ENCODE assay signal across 26 cellular contexts in the genomic region with DNA sequence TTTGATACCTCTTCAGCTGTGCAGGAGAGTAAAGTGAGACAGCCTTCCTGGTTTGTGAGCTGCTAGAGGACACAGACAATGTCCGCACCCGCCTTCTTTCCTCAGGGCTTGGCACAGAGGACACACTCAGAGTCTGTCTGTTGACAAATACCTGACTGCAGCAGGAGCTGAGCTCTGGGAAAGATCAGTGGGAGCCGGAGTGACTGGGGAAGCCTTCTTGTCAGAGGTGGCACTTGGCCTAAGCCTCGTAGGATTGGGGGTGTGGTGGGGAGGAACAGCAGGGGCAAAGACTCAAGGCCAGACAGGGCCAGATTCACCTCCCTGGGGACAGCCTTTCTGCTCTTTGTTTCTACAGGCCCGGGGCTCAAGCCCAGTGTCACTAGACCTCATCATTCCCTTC. TPM values are rescaled to one million over a fixed set of nuclear protein-coding genes. Genes with fewer than 3 reads are reported as not detected.
DNase-seq lines count a peak whose midpoint lies in the region; TF ChIP-seq lines count a peak whose summit lies in the region.
"Had no signal": no experiment of that assay in that cellular context is flagged by ENCODE, and none has a peak within 500 bp of the region (broad histone marks: within the 10 kb centered on the region; RNA-seq: fewer than 3 reads in every experiment).

No MANE protein-coding gene starts in this region.

- no peak overlapping the region for H3K4me3 Mint-ChIP-seq in glutamatergic neuron (ENCODE audit: unreplicated experiment)
- H3K4me3 Mint-ChIP-seq: activated CD4-positive, alpha-beta memory T cell treated with anti-CD3 and anti-CD28 coated beads, Interleukin-2, amount 10 ng/mL, durations not matched to agents 7 days and 5 days; activated T-cell treated with anti-CD3 and anti-CD28 coated beads, Interleukin-2, amount 50 U/mL, for 24 hours; memory B cell; T-helper 2 cell treated with Interferon-gamma antibody and Interleukin-4, amounts not matched to agents 5 μg/mL and 100 μg/mL, for 36 hours had no signal

- POLR2A ChIA-PET in RWPE1 (lab: Yijun Ruan, JAX; ENCODE audit: low non-redundant PET), result no interaction called here

- no peaks in the 10 kb centered on the region for H3K9me3 ChIP-seq in stomach
- H3K9me3 ChIP-seq: body of pancreas, colonic mucosa had no signal

- peaks cover 44 to 75% (median 63%) of the 10 kb centered on the region in 4 donors for H3K4me1 ChIP-seq in stomach

- 41 to 55% (median 45%) methylated on average over 5 of the region's 5 CpGs for WGBS in stomach, 5 donors

- DNase-seq in RWPE1 (ENCODE audit: low spot score) (no peak), glutamatergic neuron (no peak), stomach (no peak), NK-92 (lab: John Stamatoyannopoulos, UW; ENCODE audit: unreplicated experiment) (no peak), DMS79 treated with DMSO at 0.1 percent for 48 hours (lab: John Stamatoyannopoulos, UW) (no peak), NCI-H1930 (lab: John Stamatoyannopoulos, UW) (no peak)
- DNase-seq: activated CD4-positive, alpha-beta memory T cell treated with anti-CD3 and anti-CD28 coated beads, Interleukin-2, amount 10 ng/mL, durations not matched to agents 7 days and 5 days; activated CD4-positive, CD25-positive, alpha-beta regulatory T cell; activated naive CD4-positive, alpha-beta T cell treated with anti-CD3 and anti-CD28 coated beads, Interleukin-2, amount 50 U/mL, for 16 hours; activated T-cell treated with anti-CD3 and anti-CD28 coated beads, Interleukin-2, amount 50 U/mL, for 24 hours; colonic mucosa; hippocampal formation; islet precursor cell; natural killer cell; NCI-H1048; NCI-H2107; NCI-H748 treated with DMSO at 0.1 percent for 48 hours; stimulated activated CD4-positive, alpha-beta T cell treated with anti-CD3 and anti-CD28 coated beads, Interleukin-4, amount 100 ng/mL, for 1 hour had no signal

- peaks cover 20% of the 10 kb centered on the region for H3K4me1 Mint-ChIP-seq in glutamatergic neuron (ENCODE audit: low read depth, unreplicated experiment)

- TF ChIP-seq POLR2A in stomach (IDR thresholded peaks at IDR 0.05), result no peak

- intact Hi-C loops in stomach (cut with DNase I; ENCODE audit: low total_unique reads), result loop anchor here (10.0 kb wide), 1 partner anchor 69 kb away; the partner anchor contains the start of gene RPUSD3

- CTCF ChIA-PET in RWPE1 (lab: Yijun Ruan, JAX), result interaction anchor here (0.8 to 1.1 kb wide), 3 partner anchors 19 to 65 kb away, joined by 3 to 5 read pairs (median 3); no protein-coding TSS in a partner anchor

- peaks cover 0 to 29% (median 19%) of the 10 kb centered on the region in 4 donors for H3K36me3 ChIP-seq in stomach
- H3K36me3 ChIP-seq: colonic mucosa had no signal

- H3K9me3 Mint-ChIP-seq in glutamatergic neuron (ENCODE audit: unreplicated experiment), result peaks cover 15% of the 10 kb centered on the region
- H3K9me3 Mint-ChIP-seq: activated T-cell treated with anti-CD3 and anti-CD28 coated beads, Interleukin-2, amount 50 U/mL, for 24 hours; memory B cell; natural killer cell; T-helper 2 cell treated with Interferon-gamma antibody and Interleukin-4, amounts not matched to agents 5 μg/mL and 100 μg/mL, for 36 hours had no signal

- peak overlapping the region; percentile 59 for H3K27ac Mint-ChIP-seq in glutamatergic neuron (ENCODE audit: unreplicated experiment)
- H3K27ac Mint-ChIP-seq: activated CD4-positive, alpha-beta memory T cell treated with anti-CD3 and anti-CD28 coated beads, Interleukin-2, amount 10 ng/mL, durations not matched to agents 7 days and 5 days; activated T-cell treated with anti-CD3 and anti-CD28 coated beads, Interleukin-2, amount 50 U/mL, for 24 hours; memory B cell; natural killer cell; T-helper 2 cell treated with Interferon-gamma antibody and Interleukin-4, amounts not matched to agents 5 μg/mL and 100 μg/mL, for 36 hours had no signal

- TF ChIP-seq CTCF in C4-2B (conservative IDR thresholded peaks at IDR 0.05) (no peak), RWPE1 (conservative IDR thresholded peaks at IDR 0.05; ENCODE audit: low read depth) (no peak), glutamatergic neuron (IDR thresholded peaks at IDR 0.05; ENCODE audit: partially characterized antibody, unreplicated experiment) (no peak), stomach (IDR thresholded peaks at IDR 0.05) (no peak)

- H3K27me3 Mint-ChIP-seq in glutamatergic neuron (ENCODE audit: unreplicated experiment), result peaks cover 11% of the 10 kb centered on the region

- peaks cover 6% of the 10 kb centered on the region for H3K36me3 Mint-ChIP-seq in glutamatergic neuron (ENCODE audit: unreplicated experiment)
- H3K36me3 Mint-ChIP-seq: memory B cell, natural killer cell had no signal

- no peak for TF ChIP-seq EP300 in stomach (IDR thresholded peaks at IDR 0.05)

- peak overlapping the region; percentile 44 for H3K27ac ChIP-seq in C4-2B
- peak overlapping the region; percentile 91 for H3K27ac ChIP-seq in RWPE1
- peak overlapping the region; percentile 3 to 94 (median 90) for H3K27ac ChIP-seq in stomach
- H3K27ac ChIP-seq: colonic mucosa, SJSA1 had no signal

- no peaks in the 10 kb centered on the region for H3K27me3 ChIP-seq in stomach
- H3K27me3 ChIP-seq: body of pancreas, colonic mucosa, SJSA1 had no signal

- H3K4me3 ChIP-seq in stomach, result no peak overlapping the region
- H3K4me3 ChIP-seq: body of pancreas, colonic mucosa, SJSA1, skin epidermis had no signal

RNA-seq across cellular contexts. Expression of gene IL17RC, which starts 3.3 kb away (rescaled TPM):
- total RNA-seq in glutamatergic neuron (ENCODE audit: unreplicated experiment) (41.9 TPM), stomach (100 to 1,000 TPM in 3 of 5 donors, 10 to 100 TPM in 2; 20.1 to 284 (median 111) TPM)
- polyA plus RNA-seq in stomach, result 10 to 100 TPM; 24.2 to 40.6 (median 25.5) TPM

RNA-seq across cellular contexts. Expression of gene IL17RE, which starts 11.0 kb away (rescaled TPM):
- total RNA-seq in glutamatergic neuron (ENCODE audit: unreplicated experiment) (3.9 TPM), stomach (100 to 1,000 TPM in 2 of 5 donors, 10 to 100 TPM in 3; 11.4 to 301 (median 60.1) TPM)
- polyA plus RNA-seq in stomach, result 10 to 100 TPM; 10.3 to 22.0 (median 13.0) TPM

RNA-seq across cellular contexts. Expression of gene CRELD1, which starts 20.0 kb away (rescaled TPM):
- total RNA-seq in glutamatergic neuron (ENCODE audit: unreplicated experiment) (92.6 TPM), stomach (10 to 100 TPM in 4 of 5 donors, 1 to 10 TPM in 1; 6.2 to 71.5 (median 23.9) TPM)
- 10 to 100 TPM in 2 of 3 donors, 1 to 10 TPM in 1; 7.5 to 52.3 (median 21.6) TPM for polyA plus RNA-seq in stomach

RNA-seq across cellular contexts. Expression of gene JAGN1, which starts 23.2 kb away (rescaled TPM):
- 37.8 TPM for total RNA-seq in glutamatergic neuron (ENCODE audit: unreplicated experiment)
- total RNA-seq in stomach, result 10 to 100 TPM in 3 of 5 donors, 1 to 10 TPM in 1, not detected in 1; 9.4 to 28.4 (median 20.7) TPM
- 10 to 100 TPM; 26.5 to 56.6 (median 37.7) TPM for polyA plus RNA-seq in stomach

RNA-seq across cellular contexts. Expression of gene CIDEC, which starts 33.5 kb away (rescaled TPM):
- total RNA-seq in glutamatergic neuron (ENCODE audit: unreplicated experiment), result not detected
- 1 to 10 TPM in 3 of 5 donors, not detected in 2; 1.5 to 3.3 (median 2.3) TPM for total RNA-seq in stomach
- 10 to 100 TPM in 1 of 3 donors, 1 to 10 TPM in 1, under 1 TPM in 1; 0.63 to 21.4 (median 1.7) TPM for polyA plus RNA-seq in stomach
- total RNA-seq: activated CD4-positive, alpha-beta memory T cell treated with anti-CD3 and anti-CD28 coated beads, Interleukin-2, amount 10 ng/mL, durations not matched to agents 7 days and 5 days; Daoy; fibroblast of villous mesenchyme; natural killer cell; SJSA1 had no signal
